ENCODE assay signal across 8 cellular contexts in the genomic region with DNA sequence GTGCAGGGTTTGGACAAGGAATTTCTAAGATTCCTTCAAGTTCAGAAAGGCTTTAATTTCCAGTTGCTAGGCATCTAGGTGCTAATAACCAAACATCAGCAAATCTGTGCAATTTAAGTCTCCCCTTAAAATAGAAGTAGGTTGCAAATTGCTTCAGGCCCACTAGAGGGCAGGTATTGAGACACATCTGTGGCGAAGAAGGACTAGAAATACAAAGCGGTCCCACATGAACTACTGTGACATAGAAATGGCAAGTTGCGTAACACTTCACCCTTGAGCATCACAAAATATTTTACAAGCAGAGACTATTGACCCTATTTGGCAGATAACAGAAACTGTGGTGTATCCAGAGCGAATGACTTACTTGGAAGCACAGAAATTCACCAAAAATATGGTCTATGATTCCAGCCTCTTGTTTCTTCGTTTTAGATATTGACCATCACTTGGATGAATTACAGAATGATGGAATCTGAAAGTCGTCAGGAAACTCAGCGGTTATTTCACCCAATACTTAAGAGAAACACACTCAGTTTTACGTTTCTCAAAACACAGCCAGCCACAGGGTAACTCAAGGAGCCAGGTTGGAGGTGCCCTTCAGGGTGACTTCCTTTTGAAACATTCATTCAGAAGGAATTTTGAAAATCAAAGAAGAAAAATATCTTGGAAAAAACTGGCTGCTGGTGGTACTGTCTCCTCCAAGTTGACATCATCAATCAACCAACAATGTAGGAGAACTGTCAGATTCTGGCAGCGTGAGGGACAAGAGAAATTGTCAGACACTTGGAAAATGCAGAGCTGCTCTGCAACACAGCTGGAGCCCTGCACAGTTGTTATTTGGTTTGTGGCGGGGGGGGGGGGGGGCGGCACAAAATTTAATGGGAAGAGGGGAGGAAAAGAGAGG.
DNase-seq lines count a peak whose midpoint lies in the region; ATAC-seq and TF ChIP-seq lines count a peak whose summit lies in the region.

No MANE protein-coding gene starts in this region.

- peak; percentile 90 for TF ChIP-seq EP300 in neural cell (conservative IDR thresholded peaks at IDR 0.05; ENCODE audit: poor library complexity, severe bottlenecking)

- peak; percentile 51 for TF ChIP-seq RAD21 in neural cell (conservative IDR thresholded peaks at IDR 0.05)

- H3K4me3 ChIP-seq in astrocyte of the cerebellum (ENCODE audit: low read depth, low read length) = no peak overlapping the region
- peak overlapping the region; percentile 20 for H3K4me3 ChIP-seq in neural cell (ENCODE audit: low read length)

- no peaks in the 10 kb centered on the region for H3F3A ChIP-seq in neural cell (ENCODE audit: insufficient read depth, low read length, poor library complexity, severe bottlenecking)

- no peaks in the 10 kb centered on the region for H3K36me3 ChIP-seq in neural cell (ENCODE audit: insufficient read depth, low read length)

- ATAC-seq in GM21576 (IDR thresholded peaks at IDR 0.05; ENCODE audit: unreplicated experiment) = no peak
- no peak for ATAC-seq in stimulated activated effector memory CD8-positive, alpha-beta T cell treated with anti-CD3 and anti-CD28 coated beads, Interleukin-12 subunit alpha, Interleukin-12 subunit beta, amount 100 ng/mL, for 72 hours

- no peak overlapping the region for H3K9ac ChIP-seq in neural cell (ENCODE audit: low read length)

- in situ Hi-C loops in KBM-7 (cut with MboI; ENCODE audit: low pct_unique_long_range_greater_than_20kb, low sequenced_read_pairs) = no loop called here
- in situ Hi-C loops in astrocyte of the cerebellum (cut with HindIII; ENCODE audit: low sequenced_read_pairs) = no loop called here

- H3K9me2 ChIP-seq in neural cell (ENCODE audit: insufficient read depth, low read length) = no peaks in the 10 kb centered on the region

- no peaks in the 10 kb centered on the region for H3K9me3 ChIP-seq in neural cell (ENCODE audit: low read length)

- no peaks in the 10 kb centered on the region for H3K36me3 Mint-ChIP-seq in stimulated activated effector memory CD8-positive, alpha-beta T cell treated with anti-CD3 and anti-CD28 coated beads, Interleukin-12 subunit alpha, Interleukin-12 subunit beta, amount 100 ng/mL, for 72 hours

- H3K27ac Mint-ChIP-seq in stimulated activated effector memory CD8-positive, alpha-beta T cell treated with anti-CD3 and anti-CD28 coated beads, Interleukin-12 subunit alpha, Interleukin-12 subunit beta, amount 100 ng/mL, for 72 hours = no peak overlapping the region

- H3K27me3 ChIP-seq in neural cell (ENCODE audit: insufficient read depth, low read depth, low read length) = no peaks in the 10 kb centered on the region

- H2AFZ ChIP-seq in neural cell (ENCODE audit: low read depth, low read length) = no peak overlapping the region

- peak overlapping the region; percentile 19 for H3K4me2 ChIP-seq in neural cell (ENCODE audit: low read length)

- peaks cover 4% of the 10 kb centered on the region for H3K9me3 Mint-ChIP-seq in stimulated activated effector memory CD8-positive, alpha-beta T cell treated with anti-CD3 and anti-CD28 coated beads, Interleukin-12 subunit alpha, Interleukin-12 subunit beta, amount 100 ng/mL, for 72 hours

- peak overlapping the region; percentile 64 for H3K27ac ChIP-seq in neural cell (ENCODE audit: low read length)

- no peaks in the 10 kb centered on the region for H4K20me1 ChIP-seq in neural cell (ENCODE audit: insufficient read depth)

- H3K79me2 ChIP-seq in neural cell (replicated peaks; ENCODE audit: insufficient read depth, low read length) = no peaks in the 10 kb centered on the region

- no peaks in the 10 kb centered on the region for H3K4me1 Mint-ChIP-seq in stimulated activated effector memory CD8-positive, alpha-beta T cell treated with anti-CD3 and anti-CD28 coated beads, Interleukin-12 subunit alpha, Interleukin-12 subunit beta, amount 100 ng/mL, for 72 hours

- TF ChIP-seq CTCF in astrocyte of the cerebellum (IDR thresholded peaks at IDR 0.05; ENCODE audit: low read depth, low read length, missing control alignments) = peak; percentile 43
- peak; percentile 65 for TF ChIP-seq CTCF in neural cell (IDR thresholded peaks at IDR 0.05; ENCODE audit: poor library complexity, severe bottlenecking)

- H3K4me3 Mint-ChIP-seq in stimulated activated effector memory CD8-positive, alpha-beta T cell treated with anti-CD3 and anti-CD28 coated beads, Interleukin-12 subunit alpha, Interleukin-12 subunit beta, amount 100 ng/mL, for 72 hours = no peak overlapping the region

- DNase-seq in A172 (ENCODE audit: low spot score) (peak; percentile 1), GM04504 (ENCODE audit: low read depth) (peak; percentile 1), KBM-7 (peak; percentile 41), astrocyte of the cerebellum (ENCODE audit: low read depth) (no peak), mesenteric fat pad (ENCODE audit: low spot score) (no peak)
- no peak for DNase-seq in stimulated activated effector memory CD8-positive, alpha-beta T cell treated with anti-CD3 and anti-CD28 coated beads, Interleukin-12 subunit alpha, Interleukin-12 subunit beta, amount 100 ng/mL, for 72 hours (ENCODE audit: low spot score in 2 of 2)

TF ChIP-seq in neural cell, 6 proteins besides CTCF, POLR2A, EP300 and RAD21:
- TF ChIP-seq EZH2 (IDR thresholded peaks at IDR 0.05; ENCODE audit: borderline replicate concordance, insufficient read depth, low read length, poor library complexity, severe bottlenecking) (no peak), SMC3 (conservative IDR thresholded peaks at IDR 0.05; ENCODE audit: poor library complexity) (peak; percentile 63), TAF1 (IDR thresholded peaks at IDR 0.05; ENCODE audit: low read depth) (no peak), POLR2AphosphoS5 (IDR thresholded peaks at IDR 0.05) (peak; percentile 67)
- TF ChIP-seq, protein P1, sequence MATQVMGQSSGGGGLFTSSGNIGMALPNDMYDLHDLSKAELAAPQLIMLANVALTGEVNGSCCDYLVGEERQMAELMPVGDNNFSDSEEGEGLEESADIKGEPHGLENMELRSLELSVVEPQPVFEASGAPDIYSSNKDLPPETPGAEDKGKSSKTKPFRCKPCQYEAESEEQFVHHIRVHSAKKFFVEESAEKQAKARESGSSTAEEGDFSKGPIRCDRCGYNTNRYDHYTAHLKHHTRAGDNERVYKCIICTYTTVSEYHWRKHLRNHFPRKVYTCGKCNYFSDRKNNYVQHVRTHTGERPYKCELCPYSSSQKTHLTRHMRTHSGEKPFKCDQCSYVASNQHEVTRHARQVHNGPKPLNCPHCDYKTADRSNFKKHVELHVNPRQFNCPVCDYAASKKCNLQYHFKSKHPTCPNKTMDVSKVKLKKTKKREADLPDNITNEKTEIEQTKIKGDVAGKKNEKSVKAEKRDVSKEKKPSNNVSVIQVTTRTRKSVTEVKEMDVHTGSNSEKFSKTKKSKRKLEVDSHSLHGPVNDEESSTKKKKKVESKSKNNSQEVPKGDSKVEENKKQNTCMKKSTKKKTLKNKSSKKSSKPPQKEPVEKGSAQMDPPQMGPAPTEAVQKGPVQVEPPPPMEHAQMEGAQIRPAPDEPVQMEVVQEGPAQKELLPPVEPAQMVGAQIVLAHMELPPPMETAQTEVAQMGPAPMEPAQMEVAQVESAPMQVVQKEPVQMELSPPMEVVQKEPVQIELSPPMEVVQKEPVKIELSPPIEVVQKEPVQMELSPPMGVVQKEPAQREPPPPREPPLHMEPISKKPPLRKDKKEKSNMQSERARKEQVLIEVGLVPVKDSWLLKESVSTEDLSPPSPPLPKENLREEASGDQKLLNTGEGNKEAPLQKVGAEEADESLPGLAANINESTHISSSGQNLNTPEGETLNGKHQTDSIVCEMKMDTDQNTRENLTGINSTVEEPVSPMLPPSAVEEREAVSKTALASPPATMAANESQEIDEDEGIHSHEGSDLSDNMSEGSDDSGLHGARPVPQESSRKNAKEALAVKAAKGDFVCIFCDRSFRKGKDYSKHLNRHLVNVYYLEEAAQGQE (IDR thresholded peaks at IDR 0.05; ENCODE audit: borderline replicate concordance) = peak; percentile 57

Comparison
In these comparisons a context has a peak if more than half of its experiments do, and no peak if none do; other contexts are left out.
1. DNase-seq: peak in A172 (single experiment), GM04504 (single experiment) and KBM-7 (single experiment); none in astrocyte of the cerebellum (single experiment), mesenteric fat pad (single experiment) and stimulated activated effector memory CD8-positive, alpha-beta T cell treated with anti-CD3 and anti-CD28 coated beads, Interleukin-12 subunit alpha, Interleukin-12 subunit beta, amount 100 ng/mL, for 72 hours (0 of 2).